In the genomic region with DNA sequence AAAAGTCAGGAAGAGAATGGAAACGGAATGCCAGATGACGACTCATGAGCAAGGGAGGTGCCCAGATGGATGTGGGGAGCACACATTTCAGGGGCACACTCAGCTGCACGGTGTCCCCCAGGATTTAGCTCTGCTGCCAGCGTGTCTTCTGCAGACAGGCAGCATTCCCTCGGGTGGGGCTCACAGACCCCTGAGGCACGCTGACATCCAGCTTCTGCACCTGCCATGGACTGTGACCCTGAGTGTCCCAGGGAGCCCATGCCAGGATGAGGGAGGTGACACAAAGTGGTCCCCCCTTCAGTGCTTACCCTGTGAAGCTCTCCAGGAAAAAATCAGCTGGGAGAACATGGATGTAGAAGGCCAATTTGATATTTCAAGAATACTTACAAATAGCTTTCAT, we compare ENCODE assay signal across 1 cellular context.
TF ChIP-seq lines count a peak whose summit lies in the region.

No MANE protein-coding gene starts in this region.

TF ChIP-seq in H1, 55 proteins besides CTCF, POLR2A, EP300 and RAD21:
- TF ChIP-seq RBBP5 (IDR thresholded peaks at IDR 0.05; ENCODE audit: borderline replicate concordance, low read depth, low read length), result no peak
- TF ChIP-seq, protein P1, sequence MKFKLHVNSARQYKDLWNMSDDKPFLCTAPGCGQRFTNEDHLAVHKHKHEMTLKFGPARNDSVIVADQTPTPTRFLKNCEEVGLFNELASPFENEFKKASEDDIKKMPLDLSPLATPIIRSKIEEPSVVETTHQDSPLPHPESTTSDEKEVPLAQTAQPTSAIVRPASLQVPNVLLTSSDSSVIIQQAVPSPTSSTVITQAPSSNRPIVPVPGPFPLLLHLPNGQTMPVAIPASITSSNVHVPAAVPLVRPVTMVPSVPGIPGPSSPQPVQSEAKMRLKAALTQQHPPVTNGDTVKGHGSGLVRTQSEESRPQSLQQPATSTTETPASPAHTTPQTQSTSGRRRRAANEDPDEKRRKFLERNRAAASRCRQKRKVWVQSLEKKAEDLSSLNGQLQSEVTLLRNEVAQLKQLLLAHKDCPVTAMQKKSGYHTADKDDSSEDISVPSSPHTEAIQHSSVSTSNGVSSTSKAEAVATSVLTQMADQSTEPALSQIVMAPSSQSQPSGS (IDR thresholded peaks at IDR 0.05; ENCODE audit: low read length), result no peak
- TF ChIP-seq SUZ12 (IDR thresholded peaks at IDR 0.05; ENCODE audit: low read length), result no peak
- TF ChIP-seq RXRA (IDR thresholded peaks at IDR 0.05; ENCODE audit: insufficient read depth, low read depth, low read length), result no peak
- no peak for TF ChIP-seq TAF1 (IDR thresholded peaks at IDR 0.05; ENCODE audit: low read depth, low read length)
- no peak for TF ChIP-seq KDM5A (IDR thresholded peaks at IDR 0.05; ENCODE audit: low read length)
- no peak for TF ChIP-seq TAF7 (optimal IDR thresholded peaks at IDR 0.05; ENCODE audit: borderline replicate concordance, low read depth, low read length)
- TF ChIP-seq POU5F1 (IDR thresholded peaks at IDR 0.05; ENCODE audit: low read depth, low read length), result no peak
